Comparison of ENCODE assay signal across 8 cellular contexts in the genomic region with DNA sequence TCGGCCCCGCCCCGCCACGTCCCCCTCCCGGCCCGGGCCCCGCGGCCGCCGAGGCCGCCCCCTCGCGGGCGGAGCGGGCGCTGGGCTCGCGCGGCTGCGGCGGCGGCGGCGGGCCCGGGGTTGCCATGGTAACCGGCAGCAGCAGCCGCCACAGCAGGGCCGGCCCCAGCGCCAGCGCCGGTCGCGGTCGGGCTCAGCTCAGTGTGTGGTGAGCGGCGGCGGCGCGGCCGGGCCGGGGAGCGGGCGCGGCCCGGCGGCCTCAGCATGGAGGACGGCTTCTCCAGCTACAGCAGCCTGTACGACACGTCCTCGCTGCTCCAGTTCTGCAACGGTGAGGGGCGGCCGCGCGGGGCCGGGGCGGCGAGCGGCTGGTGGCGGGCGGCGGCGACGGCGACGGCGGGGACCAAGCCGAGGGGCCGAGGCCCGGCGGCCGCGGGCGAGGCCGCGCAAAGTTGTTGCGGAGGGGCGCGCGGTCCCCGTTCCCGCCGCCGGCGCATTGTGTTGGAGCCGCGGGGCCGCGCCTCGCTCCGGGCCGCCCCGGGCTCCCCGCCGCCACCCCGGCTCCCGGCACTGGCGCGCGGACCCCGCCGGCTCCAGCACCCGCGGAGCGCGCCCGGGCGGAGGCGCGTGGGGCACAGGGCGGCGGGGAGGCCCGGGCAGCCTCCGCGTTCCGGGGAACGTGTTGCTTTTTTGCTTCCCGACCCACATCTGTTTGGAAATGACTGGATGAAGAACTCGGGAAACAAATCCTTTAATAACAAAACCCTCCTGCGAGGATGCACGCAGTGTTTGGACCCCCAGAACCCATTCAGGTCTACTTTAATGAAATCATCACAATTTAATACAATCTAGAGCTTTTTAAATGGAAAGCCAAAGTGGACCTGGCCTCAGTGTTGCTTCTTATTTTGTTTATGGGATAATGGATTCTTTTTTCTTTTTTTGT. TPM values are rescaled to one million over a fixed set of nuclear protein-coding genes. Genes with fewer than 3 reads are reported as not detected.
DNase-seq lines count a peak whose midpoint lies in the region; ATAC-seq and TF ChIP-seq lines count a peak whose summit lies in the region.

A gene with protein sequence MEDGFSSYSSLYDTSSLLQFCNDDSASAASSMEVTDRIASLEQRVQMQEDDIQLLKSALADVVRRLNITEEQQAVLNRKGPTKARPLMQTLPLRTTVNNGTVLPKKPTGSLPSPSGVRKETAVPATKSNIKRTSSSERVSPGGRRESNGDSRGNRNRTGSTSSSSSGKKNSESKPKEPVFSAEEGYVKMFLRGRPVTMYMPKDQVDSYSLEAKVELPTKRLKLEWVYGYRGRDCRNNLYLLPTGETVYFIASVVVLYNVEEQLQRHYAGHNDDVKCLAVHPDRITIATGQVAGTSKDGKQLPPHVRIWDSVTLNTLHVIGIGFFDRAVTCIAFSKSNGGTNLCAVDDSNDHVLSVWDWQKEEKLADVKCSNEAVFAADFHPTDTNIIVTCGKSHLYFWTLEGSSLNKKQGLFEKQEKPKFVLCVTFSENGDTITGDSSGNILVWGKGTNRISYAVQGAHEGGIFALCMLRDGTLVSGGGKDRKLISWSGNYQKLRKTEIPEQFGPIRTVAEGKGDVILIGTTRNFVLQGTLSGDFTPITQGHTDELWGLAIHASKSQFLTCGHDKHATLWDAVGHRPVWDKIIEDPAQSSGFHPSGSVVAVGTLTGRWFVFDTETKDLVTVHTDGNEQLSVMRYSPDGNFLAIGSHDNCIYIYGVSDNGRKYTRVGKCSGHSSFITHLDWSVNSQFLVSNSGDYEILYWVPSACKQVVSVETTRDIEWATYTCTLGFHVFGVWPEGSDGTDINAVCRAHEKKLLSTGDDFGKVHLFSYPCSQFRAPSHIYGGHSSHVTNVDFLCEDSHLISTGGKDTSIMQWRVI (plus strand): TSS at position 201 of the 943 bp plus-strand sequence. CDS start 64 bp downstream, at position 265.

- intact Hi-C loops in lower lobe of right lung (cut with DNase I): no loop called here

- peaks cover 30% of the 10 kb centered on the region for H3K4me1 ChIP-seq in lower lobe of right lung

- H3K9me3 ChIP-seq in lower lobe of right lung: no peaks in the 10 kb centered on the region

- TF ChIP-seq CTCF in lower lobe of right lung (IDR thresholded peaks at IDR 0.05): no peak

- H3K27ac ChIP-seq in lower lobe of right lung: peak within 1 kb of the TSS; percentile 77

- H3K36me3 ChIP-seq in lower lobe of right lung: no peaks in the 10 kb centered on the region

- H3K4me3 ChIP-seq in lower lobe of right lung: peak within 1 kb of the TSS; percentile 56

- ATAC-seq in GM18511 (IDR thresholded peaks at IDR 0.05; ENCODE audit: unreplicated experiment): peak; percentile 93
- ATAC-seq in HG03045 (IDR thresholded peaks at IDR 0.05; ENCODE audit: unreplicated experiment): peak; percentile 84
- ATAC-seq in lower lobe of right lung: peak; percentile 93 to 94

- DNase-seq in A172 (ENCODE audit: low spot score) (peak; percentile 32), NCI-H446 (lab: John Stamatoyannopoulos, UW) (peak; percentile 47 to 90), lower lobe of right lung (peak; percentile 87)
- peak; percentile 85 for DNase-seq in activated CD8-positive, alpha-beta memory T cell treated with anti-CD3 and anti-CD28 coated beads for 24 hours
- DNase-seq in effector CD4-positive, alpha-beta T cell: peak; percentile 51
- peak; percentile 51 to 63 (median 61) for DNase-seq in stimulated activated CD4-positive, alpha-beta T cell treated with anti-CD3 and anti-CD28 coated beads, TNF-alpha, amount 100 ng/mL, for 1 hour (ENCODE audit: low read depth in 3 of 3, low spot score in 1 of 3)

- H3K27me3 ChIP-seq in lower lobe of right lung (ENCODE audit: low read depth): no peaks in the 10 kb centered on the region

RNA-seq across cellular contexts. Expression of the gene that starts here (rescaled TPM):
- total RNA-seq in A172 (2014; rRNA removed; shearing (Covaris generic)): 6.9 and 12.7 TPM in 2 replicates
- 34.5 TPM for total RNA-seq in lower lobe of right lung

Comparison
In these comparisons a context has a peak if more than half of its experiments do, and no peak if none do; other contexts are left out.
1. Peak in every context shown above with its lines: DNase-seq, ATAC-seq, H3K4me3 ChIP-seq and H3K27ac ChIP-seq.
2. DNase-seq: peak in every context shown above with its lines; median percentile 87 in lower lobe of right lung; 85 in activated CD8-positive, alpha-beta memory T cell treated with anti-CD3 and anti-CD28 coated beads for 24 hours; 68 in NCI-H446; 61 in stimulated activated CD4-positive, alpha-beta T cell treated with anti-CD3 and anti-CD28 coated beads, TNF-alpha, amount 100 ng/mL, for 1 hour; 51 in effector CD4-positive, alpha-beta T cell; 32 in A172.